ENCODE assay signal across 2 cellular contexts in genomic region chr22:36138709-36139108, GRCh38. TPM values are rescaled to one million over a fixed set of nuclear protein-coding genes. Genes with fewer than 3 reads are reported as not detected.
"Had no signal": no experiment of that assay in that cellular context is flagged by ENCODE, and none has a peak within 500 bp of the region (broad histone marks: within the 10 kb centered on the region; RNA-seq: fewer than 3 reads in every experiment).

No MANE protein-coding gene starts in this region.

RNA-seq across cellular contexts. Expression of gene APOL3, which starts 21.8 kb away (rescaled TPM):
- total RNA-seq: cardiac muscle cell, PC-3 had no signal
- polyA plus RNA-seq: cardiac muscle cell had no signal
